In the genomic region with DNA sequence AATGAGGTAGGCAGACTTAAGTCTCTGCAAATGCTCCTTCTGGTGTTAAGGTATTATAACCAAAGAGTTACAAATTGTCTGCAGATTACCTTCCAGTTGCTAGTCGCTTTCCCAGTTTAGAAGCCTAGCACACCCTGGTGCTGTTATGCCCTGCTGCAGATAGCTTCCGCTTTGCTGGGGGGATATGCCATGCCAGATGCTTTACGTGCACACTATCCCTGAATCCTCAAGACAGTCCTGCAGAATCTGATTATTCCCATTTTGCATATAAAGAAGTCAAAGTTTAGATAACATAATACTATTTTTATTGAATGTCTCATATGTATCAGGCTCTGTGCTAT, we compare ENCODE assay signal across 20 cellular contexts.
DNase-seq lines count a peak whose midpoint lies in the region; ATAC-seq and TF ChIP-seq lines count a peak whose summit lies in the region.
"Had no signal": no experiment of that assay in that cellular context is flagged by ENCODE, and none has a peak within 500 bp of the region (broad histone marks: within the 10 kb centered on the region; RNA-seq: fewer than 3 reads in every experiment).

No MANE protein-coding gene starts in this region.

- H3K4me1 Mint-ChIP-seq in activated T-cell treated with anti-CD3 and anti-CD28 coated beads, Interleukin-2, amount 50 U/mL, for 24 hours (ENCODE audit: low read depth), result peaks cover 93% of the 10 kb centered on the region
- peaks cover 89% of the 10 kb centered on the region for H3K4me1 Mint-ChIP-seq in activated T-cell treated with anti-CD3 and anti-CD28 coated beads, Interleukin-2, amount 50 U/mL, for 72 hours (ENCODE audit: low read depth)
- peaks cover 90% of the 10 kb centered on the region for H3K4me1 Mint-ChIP-seq in nephron
- H3K4me1 Mint-ChIP-seq in stimulated activated memory B cell treated with anti-CD40 and anti-IgM and Interleukin-4, amounts not matched to agents 10 μg/mL and 1 μg/mL and 100 μg/mL, for 72 hours, result peaks cover 34% of the 10 kb centered on the region

- no peaks in the 10 kb centered on the region for H3K9me3 ChIP-seq in transverse colon
- H3K9me3 ChIP-seq: BLaER1, spleen had no signal

- H3K4me3 Mint-ChIP-seq in activated T-cell treated with anti-CD3 and anti-CD28 coated beads, Interleukin-2, amount 50 U/mL, for 24 hours, result peak overlapping the region; percentile 20
- H3K4me3 Mint-ChIP-seq in activated T-cell treated with anti-CD3 and anti-CD28 coated beads, Interleukin-2, amount 50 U/mL, for 72 hours, result no peak overlapping the region
- H3K4me3 Mint-ChIP-seq in nephron, result no peak overlapping the region
- H3K4me3 Mint-ChIP-seq in stimulated activated memory B cell treated with anti-CD40 and anti-IgM and Interleukin-4, amounts not matched to agents 10 μg/mL and 1 μg/mL and 100 μg/mL, for 72 hours, result no peak overlapping the region
- H3K4me3 Mint-ChIP-seq: activated CD4-positive, alpha-beta T cell treated with anti-CD3 and anti-CD28 coated beads, Interleukin-2, amount 10 ng/mL, durations not matched to agents 7 days and 5 days; naive B cell had no signal

- no peaks in the 10 kb centered on the region for H3K27me3 Mint-ChIP-seq in activated T-cell treated with anti-CD3 and anti-CD28 coated beads, Interleukin-2, amount 50 U/mL, for 24 hours
- H3K27me3 Mint-ChIP-seq in activated T-cell treated with anti-CD3 and anti-CD28 coated beads, Interleukin-2, amount 50 U/mL, for 72 hours (ENCODE audit: low read depth), result no peaks in the 10 kb centered on the region
- H3K27me3 Mint-ChIP-seq in nephron (ENCODE audit: low read depth), result no peaks in the 10 kb centered on the region
- H3K27me3 Mint-ChIP-seq in stimulated activated memory B cell treated with anti-CD40 and anti-IgM and Interleukin-4, amounts not matched to agents 10 μg/mL and 1 μg/mL and 100 μg/mL, for 72 hours, result no peaks in the 10 kb centered on the region
- H3K27me3 Mint-ChIP-seq: naive B cell had no signal

- no peak overlapping the region for H3K4me3 ChIP-seq in transverse colon
- H3K4me3 ChIP-seq: BLaER1, GM12878, spleen had no signal

- H3K4me1 ChIP-seq in transverse colon, result peaks cover 28 to 82% (median 53%) of the 10 kb centered on the region in 4 donors

- H3K36me3 Mint-ChIP-seq in activated T-cell treated with anti-CD3 and anti-CD28 coated beads, Interleukin-2, amount 50 U/mL, for 24 hours (ENCODE audit: low read depth), result peaks cover 44% of the 10 kb centered on the region
- peaks cover 4 to 9% of the 10 kb centered on the region in 2 donors for H3K36me3 Mint-ChIP-seq in activated T-cell treated with anti-CD3 and anti-CD28 coated beads, Interleukin-2, amount 50 U/mL, for 72 hours (ENCODE audit: insufficient read depth in 2 of 2)
- H3K36me3 Mint-ChIP-seq in nephron (ENCODE audit: low read depth), result peaks cover 3% of the 10 kb centered on the region
- peaks cover 40% of the 10 kb centered on the region for H3K36me3 Mint-ChIP-seq in stimulated activated memory B cell treated with anti-CD40 and anti-IgM and Interleukin-4, amounts not matched to agents 10 μg/mL and 1 μg/mL and 100 μg/mL, for 72 hours

- WGBS in transverse colon (ENCODE audit: low coverage in 1 of 2), 2 donors, result 97 to 100% methylated on average over 1 to 3 of the region's 3 CpGs

- intact Hi-C loops in transverse colon (cut with DNase I; ENCODE audit: low total_unique reads), result no loop called here

- H3K36me3 ChIP-seq in transverse colon, result no peaks in the 10 kb centered on the region

- no peak for ATAC-seq in activated T-cell treated with anti-CD3 and anti-CD28 coated beads, Interleukin-2, amount 50 U/mL, for 72 hours (replicated peaks in 1 of 2)
- no peak for ATAC-seq in stimulated activated memory B cell treated with anti-CD40 and anti-IgM and Interleukin-4, amounts not matched to agents 10 μg/mL and 1 μg/mL and 100 μg/mL, for 72 hours
- ATAC-seq: GM12878, HepG2 had no signal

- peaks cover 3% of the 10 kb centered on the region for H3K9me3 Mint-ChIP-seq in activated T-cell treated with anti-CD3 and anti-CD28 coated beads, Interleukin-2, amount 50 U/mL, for 24 hours
- H3K9me3 Mint-ChIP-seq in activated T-cell treated with anti-CD3 and anti-CD28 coated beads, Interleukin-2, amount 50 U/mL, for 72 hours, result no peaks in the 10 kb centered on the region
- H3K9me3 Mint-ChIP-seq in nephron, result no peaks in the 10 kb centered on the region
- no peaks in the 10 kb centered on the region for H3K9me3 Mint-ChIP-seq in stimulated activated memory B cell treated with anti-CD40 and anti-IgM and Interleukin-4, amounts not matched to agents 10 μg/mL and 1 μg/mL and 100 μg/mL, for 72 hours
- H3K9me3 Mint-ChIP-seq: naive B cell had no signal

- DNase-seq in activated T-cell treated with anti-CD3 and anti-CD28 coated beads, Interleukin-2, amount 50 U/mL, for 24 hours, result no peak
- DNase-seq in activated T-cell treated with anti-CD3 and anti-CD28 coated beads, Interleukin-2, amount 50 U/mL, for 72 hours, result no peak
- DNase-seq in caudate nucleus (lab: John Stamatoyannopoulos, UW) (no peak), transverse colon (no peak), DMS53 treated with DMSO at 0.1 percent for 48 hours (lab: John Stamatoyannopoulos, UW; ENCODE audit: unreplicated experiment) (no peak), COLO668 (lab: John Stamatoyannopoulos, UW; ENCODE audit: unreplicated experiment) (no peak)
- DNase-seq: activated CD4-positive, alpha-beta T cell treated with anti-CD3 and anti-CD28 coated beads, Interleukin-2, amount 10 ng/mL, durations not matched to agents 7 days and 5 days; activated naive CD4-positive, alpha-beta T cell treated with anti-CD3 and anti-CD28 coated beads, Interleukin-2, amount 50 U/mL, for 16 hours; activated T-cell treated with anti-CD3 and anti-CD28 coated beads for 4 hours; brain microvascular endothelial cell; GDM1; H7; naive B cell; NCI-H1694 treated with DMSO at 0.1 percent for 48 hours; spleen had no signal

- H3K27me3 ChIP-seq in transverse colon, result no peaks in the 10 kb centered on the region
- H3K27me3 ChIP-seq: BLaER1, brain microvascular endothelial cell, spleen had no signal

- in situ Hi-C loops in transverse colon (cut with MboI; ENCODE audit: low pct_ligation_motif_present in 1 of 4, low pct_unique_long_range_greater_than_20kb in 1 of 4, low sequenced_read_pairs in 3 of 4), result no loop called here

- TF ChIP-seq CTCF in nephron (IDR thresholded peaks at IDR 0.05; ENCODE audit: unreplicated experiment in 3 of 3) (no peak), transverse colon (IDR thresholded peaks at IDR 0.05) (no peak)

- peak overlapping the region; percentile 47 for H3K27ac Mint-ChIP-seq in activated T-cell treated with anti-CD3 and anti-CD28 coated beads, Interleukin-2, amount 50 U/mL, for 24 hours
- no peak overlapping the region for H3K27ac Mint-ChIP-seq in activated T-cell treated with anti-CD3 and anti-CD28 coated beads, Interleukin-2, amount 50 U/mL, for 72 hours
- peak overlapping the region; percentile 81 to 91 (median 86) for H3K27ac Mint-ChIP-seq in nephron
- H3K27ac Mint-ChIP-seq in stimulated activated memory B cell treated with anti-CD40 and anti-IgM and Interleukin-4, amounts not matched to agents 10 μg/mL and 1 μg/mL and 100 μg/mL, for 72 hours, result no peak overlapping the region
- H3K27ac Mint-ChIP-seq: activated CD4-positive, alpha-beta T cell treated with anti-CD3 and anti-CD28 coated beads, Interleukin-2, amount 10 ng/mL, durations not matched to agents 7 days and 5 days; naive B cell had no signal

- H3K27ac ChIP-seq in caudate nucleus (ENCODE audit: low read depth, low read length) (peak overlapping the region; percentile 29), transverse colon (peak overlapping the region; percentile 6 to 81 (median 44))
- H3K27ac ChIP-seq: BLaER1, brain microvascular endothelial cell had no signal

- TF ChIP-seq POLR2A in transverse colon (IDR thresholded peaks at IDR 0.05), result no peak

- no peak for TF ChIP-seq EP300 in transverse colon (IDR thresholded peaks at IDR 0.05; ENCODE audit: low read depth)

Comparison
In these comparisons a context has a peak if more than half of its experiments do, and no peak if none do; other contexts are left out.
1. H3K27ac Mint-ChIP-seq: peak in activated T-cell treated with anti-CD3 and anti-CD28 coated beads, Interleukin-2, amount 50 U/mL, for 24 hours (single experiment) and nephron (3 of 3); none in activated T-cell treated with anti-CD3 and anti-CD28 coated beads, Interleukin-2, amount 50 U/mL, for 72 hours (single experiment) and stimulated activated memory B cell treated with anti-CD40 and anti-IgM and Interleukin-4, amounts not matched to agents 10 μg/mL and 1 μg/mL and 100 μg/mL, for 72 hours (single experiment).